In genomic region chr16:88649924-88650748, GRCh38 we compare ENCODE assay signal across 7 cellular contexts. TPM values are rescaled to one million over a fixed set of nuclear protein-coding genes. Genes with fewer than 3 reads are reported as not detected.
DNase-seq lines count a peak whose midpoint lies in the region; ATAC-seq, FAIRE-seq and TF ChIP-seq lines count a peak whose summit lies in the region.

No MANE protein-coding gene starts in this region.

- DNase-seq in GM13976 (ENCODE audit: low spot score) (peak; percentile 75), NT2/D1 (ENCODE audit: low read depth, low spot score) (no peak), bronchial epithelial cell (ENCODE audit: low read depth) (no peak), right lobe of liver (peak in 2 of 3 donors; percentile 66 to 71), substantia nigra (lab: John Stamatoyannopoulos, UW) (peak in 6 of 49 donors; percentile 0 to 44 (median 28)), iPS-NIHi7 (ENCODE audit: extremely low spot score) (no peak)

- in situ Hi-C loops in GM13976 (cut with MboI; ENCODE audit: low sequenced_read_pairs, unreplicated experiment), result no loop called here

- TF ChIP-seq POLR2A in right lobe of liver (IDR thresholded peaks at IDR 0.05), result no peak

- H3K9ac ChIP-seq in NT2/D1 (ENCODE audit: insufficient read length, low read depth), result peak overlapping the region; percentile 94

- intact Hi-C loops in right lobe of liver (cut with DNase I), result no loop called here

- 70% methylated on average over 3 of the region's 37 CpGs for WGBS in right lobe of liver (ENCODE audit: insufficient coverage, low coverage, low lambda C conversion rate, missing lambda C conversion rate)

- no peak for FAIRE-seq in bronchial epithelial cell (lab: Jason Lieb, UNC)

- no peak for TF ChIP-seq CTCF in GM13976 (IDR thresholded peaks at IDR 0.05; ENCODE audit: borderline replicate concordance, control extremely low read depth, extremely low read depth, insufficient read depth, missing control alignments)
- TF ChIP-seq CTCF in bronchial epithelial cell (IDR thresholded peaks at IDR 0.05; ENCODE audit: insufficient read depth, low read length, severe bottlenecking), result no peak
- no peak for TF ChIP-seq CTCF in right lobe of liver (IDR thresholded peaks at IDR 0.05)

- peak overlapping the region; percentile 76 for H3K4me3 ChIP-seq in NT2/D1 (ENCODE audit: insufficient read length, low read depth)
- H3K4me3 ChIP-seq in bronchial epithelial cell (ENCODE audit: low read depth, low read length), result peak overlapping the region; percentile 57
- peak overlapping the region; percentile 55 to 63 (median 61) for H3K4me3 ChIP-seq in right lobe of liver

- ATAC-seq in HG02571 (IDR thresholded peaks at IDR 0.05; ENCODE audit: unreplicated experiment) (peak; percentile 20), right lobe of liver (peak; percentile 4 to 34 (median 16))

- H3K9me3 ChIP-seq in NT2/D1 (ENCODE audit: insufficient read depth, low read length), result no peaks in the 10 kb centered on the region
- no peaks in the 10 kb centered on the region for H3K9me3 ChIP-seq in right lobe of liver

- H3K36me3 ChIP-seq in NT2/D1 (ENCODE audit: insufficient read depth, insufficient read length, low read length) (peaks cover 70% of the 10 kb centered on the region), bronchial epithelial cell (ENCODE audit: control insufficient read depth, insufficient read depth, low read length) (peaks cover 3% of the 10 kb centered on the region), right lobe of liver (peaks cover 0 to 18% (median 0%) of the 10 kb centered on the region in 4 donors)

- H3K27me3 ChIP-seq in NT2/D1 (ENCODE audit: insufficient read depth, insufficient read length) (no peaks in the 10 kb centered on the region), bronchial epithelial cell (ENCODE audit: control insufficient read depth, insufficient read depth, low read length) (no peaks in the 10 kb centered on the region), right lobe of liver (no peaks in the 10 kb centered on the region)

- peaks cover 17% of the 10 kb centered on the region for H3K4me1 ChIP-seq in NT2/D1 (ENCODE audit: insufficient read depth, insufficient read length)
- no peaks in the 10 kb centered on the region for H3K4me1 ChIP-seq in right lobe of liver

- H3K27ac ChIP-seq in right lobe of liver (peak overlapping the region; percentile 50 to 92 (median 72)), substantia nigra (ENCODE audit: low read depth, low read length, poor library complexity, severe bottlenecking) (peak overlapping the region; percentile 66)

RNA-seq across cellular contexts. Expression of gene CYBA, which starts 0.7 kb away (rescaled TPM):
- total RNA-seq in bronchial epithelial cell (134 and 181 TPM in 2 replicates), right lobe of liver (10 to 100 TPM; 22.8 to 70.0 (median 41.3) TPM)

RNA-seq across cellular contexts. Expression of gene IL17C, which starts 11.8 kb away (rescaled TPM):
- total RNA-seq in bronchial epithelial cell, result under 0.01 TPM in 1 of 2 replicates, not detected in the other
- total RNA-seq in right lobe of liver, result not detected

RNA-seq across cellular contexts. Expression of gene MVD, which starts 12.8 kb away (rescaled TPM):
- 34.6 and 56.6 TPM in 2 replicates for total RNA-seq in bronchial epithelial cell
- total RNA-seq in right lobe of liver, result 10 to 100 TPM; 10.2 to 57.1 (median 15.2) TPM

RNA-seq across cellular contexts. Expression of gene SNAI3, which starts 36.2 kb away (rescaled TPM):
- total RNA-seq in bronchial epithelial cell, result 0.26 TPM in 1 of 2 replicates, not detected in the other
- under 1 TPM; 0.15 to 0.98 (median 0.35) TPM for total RNA-seq in right lobe of liver

RNA-seq across cellular contexts. Expression of gene RNF166, which starts 56.1 kb away (rescaled TPM):
- total RNA-seq in bronchial epithelial cell (6.8 and 9.7 TPM in 2 replicates), right lobe of liver (10 to 100 TPM in 2 of 6 experiments, 1 to 10 TPM in 4; 8.1 to 12.8 (median 10.0) TPM)

Comparison
In these comparisons a context has a peak if more than half of its experiments do, and no peak if none do; other contexts are left out.
1. DNase-seq: peak in GM13976 (single experiment) and right lobe of liver (2 of 3); none in NT2/D1 (single experiment), bronchial epithelial cell (single experiment) and iPS-NIHi7 (single experiment).
2. Peak in every context shown above with its lines, with median percentiles within 50 percentile points of each other: H3K4me3 ChIP-seq.